In the genomic region with DNA sequence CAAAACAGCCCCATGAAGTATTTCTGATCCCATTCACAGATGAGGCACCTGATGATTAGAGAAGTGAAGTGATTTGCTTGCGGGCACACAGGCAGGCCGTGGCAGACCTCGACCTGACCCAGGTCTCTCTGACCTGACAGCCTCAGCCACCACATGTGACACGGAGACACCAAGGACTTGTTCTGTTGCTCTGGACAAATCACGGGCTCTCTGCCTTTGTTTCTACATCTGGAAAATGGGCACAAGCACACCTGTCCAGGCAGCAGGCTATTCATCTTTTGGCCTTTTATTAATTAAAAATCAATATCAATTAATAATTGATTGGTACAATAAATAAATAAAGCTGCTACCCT, we compare ENCODE assay signal across 11 cellular contexts. TPM values are rescaled to one million over a fixed set of nuclear protein-coding genes. Genes with fewer than 3 reads are reported as not detected.
DNase-seq lines count a peak whose midpoint lies in the region; ATAC-seq, FAIRE-seq and TF ChIP-seq lines count a peak whose summit lies in the region.
"Had no signal": no experiment of that assay in that cellular context is flagged by ENCODE, and none has a peak within 500 bp of the region (broad histone marks: within the 10 kb centered on the region; RNA-seq: fewer than 3 reads in every experiment).

No MANE protein-coding gene starts in this region.

- no peaks in the 10 kb centered on the region for H3K9me3 Mint-ChIP-seq in H9
- H3K9me3 Mint-ChIP-seq in naive thymus-derived CD8-positive, alpha-beta T cell, result no peaks in the 10 kb centered on the region
- H3K9me3 Mint-ChIP-seq: GM23338 had no signal

- H3K27me3 ChIP-seq in BJ (ENCODE audit: control insufficient read depth, insufficient read depth, low read length), result no peaks in the 10 kb centered on the region
- H3K27me3 ChIP-seq in H9 (ENCODE audit: insufficient read depth, low read length), result no peaks in the 10 kb centered on the region; the same call in 1 of the 2 replicates
- no peaks in the 10 kb centered on the region for H3K27me3 ChIP-seq in GM12878 (replicated peaks in 1 of 2; ENCODE audit: control insufficient read depth in 2 of 2, insufficient read depth in 2 of 2, low read length in 1 of 2)
- H3K27me3 ChIP-seq in uterus, result no peaks in the 10 kb centered on the region

- TF ChIP-seq RAD21 in GM12878 (IDR thresholded peaks at IDR 0.05; ENCODE audit: insufficient read depth, low read depth, low read length), result no peak

- no peak overlapping the region for H3K18ac ChIP-seq in H9 (ENCODE audit: insufficient read length, low read depth, low read length)

- POLR2A ChIA-PET in BJ (lab: Charles Lee), result no interaction called here
- POLR2A ChIA-PET in GM12878 (lab: Charles Lee), result interaction anchor here (0.6 to 11.6 kb wide), 10 partner anchors 10 to 1780 kb away, joined by 4 to 203 read pairs (median 26); partner anchors contain the start of gene FMNL1
- POLR2A ChIA-PET in naive thymus-derived CD8-positive, alpha-beta T cell (lab: Charles Lee), result interaction anchor here (0.8 to 5.1 kb wide), 8 partner anchors 10 to 164 kb away, joined by 3 to 115 read pairs (median 8); partner anchors contain the start of genes FMNL1 and HEXIM1

- H3K23ac ChIP-seq in H9 (ENCODE audit: insufficient read length, low read depth, low read length), result no peak overlapping the region

- H3K36me3 ChIP-seq in BJ (ENCODE audit: control insufficient read depth, insufficient read depth, low read length), result peaks cover 8% of the 10 kb centered on the region
- peaks cover 4 to 14% of the 10 kb centered on the region in 2 experiments for H3K36me3 ChIP-seq in GM12878 (ENCODE audit: control insufficient read depth in 2 of 2, insufficient read depth in 2 of 2, low read length in 1 of 2)
- no peaks in the 10 kb centered on the region for H3K36me3 ChIP-seq in uterus

- no peak overlapping the region for H4K8ac ChIP-seq in H9 (replicated peaks; ENCODE audit: insufficient read length, low read depth, low read length)

- no peak overlapping the region for H2BK120ac ChIP-seq in H9 (ENCODE audit: low read depth, low read length, poor library complexity, severe bottlenecking)

- H3K9me3 ChIP-seq in H9 (ENCODE audit: control insufficient read depth, low read depth, low read length) (no peaks in the 10 kb centered on the region), GM12878 (replicated peaks; ENCODE audit: control insufficient read depth, insufficient read depth, low read length) (no peaks in the 10 kb centered on the region), uterus (no peaks in the 10 kb centered on the region)

- peak overlapping the region; percentile 19; the same call in 1 of the 2 replicates for H2BK15ac ChIP-seq in H9 (ENCODE audit: low read depth, low read length)

- RAD21 ChIA-PET in GM12878 (lab: Charles Lee; ENCODE audit: unreplicated experiment), result interaction anchor here (0.9 to 9.6 kb wide), 9 partner anchors 10 to 91 kb away, joined by 4 to 216 read pairs (median 22); no protein-coding TSS in a partner anchor

- H2AK5ac ChIP-seq in H9 (ENCODE audit: insufficient read length, low read length), result no peak overlapping the region

- WGBS in H9 (ENCODE audit: extremely low coverage, insufficient read length, low lambda C conversion rate), result no CpG with 5 or more reads among the region's 5 CpGs
- WGBS in GM12878 (ENCODE audit: insufficient coverage, insufficient replicate concordance, low lambda C conversion rate, missing lambda C conversion rate), result 2% methylated on average over 5 of the region's 5 CpGs

- H3T11ph ChIP-seq in H9 (ENCODE audit: low read length), result no peak overlapping the region

- TF ChIP-seq POLR2A in GM12878 (IDR thresholded peaks at IDR 0.05; ENCODE audit: low read depth, low read length), result peak; percentile 39; the same call in 1 of the 2 replicates
- no peak for TF ChIP-seq POLR2A in uterus (IDR thresholded peaks at IDR 0.05)

- H3K4me1 ChIP-seq in H9 (ENCODE audit: insufficient read depth, low read length), result peaks cover 3% of the 10 kb centered on the region; the same call in 1 of the 2 replicates
- H3K4me1 ChIP-seq in GM12878 (ENCODE audit: control insufficient read depth, insufficient read depth, low read length), result peaks cover 53% of the 10 kb centered on the region
- H3K4me1 ChIP-seq in uterus, result peaks cover 10 to 20% of the 10 kb centered on the region in 2 donors

- peaks cover 11% of the 10 kb centered on the region for H3K23me2 ChIP-seq in H9 (ENCODE audit: insufficient read length, low read depth, low read length, poor library complexity, severe bottlenecking)

- no peak overlapping the region for H4K5ac ChIP-seq in H9 (ENCODE audit: insufficient read length, low read depth, low read length)

- TF ChIP-seq CTCF in BJ (IDR thresholded peaks at IDR 0.05; ENCODE audit: insufficient read depth, low read depth, low read length), result no peak
- no peak for TF ChIP-seq CTCF in H9 (conservative IDR thresholded peaks at IDR 0.05)
- no peak for TF ChIP-seq CTCF in GM12878 (IDR thresholded peaks at IDR 0.05 in 2 of 3, conservative IDR thresholded peaks at IDR 0.05 in 1 of 3; ENCODE audit: control insufficient read depth in 2 of 3, extremely low read depth in 1 of 3, insufficient read depth in 1 of 3, low read depth in 3 of 3, low read length in 3 of 3)
- no peak for TF ChIP-seq CTCF in uterus (IDR thresholded peaks at IDR 0.05)

- H3K79me2 ChIP-seq in H9 (ENCODE audit: insufficient read depth, low read length) (peaks cover 9% of the 10 kb centered on the region; the same call in 1 of the 2 replicates), GM12878 (ENCODE audit: control insufficient read depth, insufficient read depth, low read length) (peaks cover 83% of the 10 kb centered on the region)

- H3K4ac ChIP-seq in H9 (ENCODE audit: low read depth, low read length), result no peak overlapping the region

- H4K20me1 ChIP-seq in H9 (ENCODE audit: control insufficient read depth, insufficient read depth, insufficient read length) (no peaks in the 10 kb centered on the region), GM12878 (ENCODE audit: control insufficient read depth, insufficient read depth) (no peaks in the 10 kb centered on the region)

- H3K27ac ChIP-seq in H9 (ENCODE audit: insufficient read length, low read depth, low read length), result no peak overlapping the region
- peak overlapping the region; percentile 91 for H3K27ac ChIP-seq in GM12878 (ENCODE audit: control insufficient read depth, insufficient read depth)
- H3K27ac ChIP-seq in uterus, result peak overlapping the region in 1 of 2 donors; percentile 95

- no peaks in the 10 kb centered on the region for H3K79me1 ChIP-seq in H9 (ENCODE audit: insufficient read depth, low read depth, low read length, poor library complexity, severe bottlenecking)

- ATAC-seq in GM12878, result no peak
- ATAC-seq in naive thymus-derived CD8-positive, alpha-beta T cell, result no peak
- ATAC-seq: GM23338 had no signal

- no peak overlapping the region for H3K56ac ChIP-seq in H9 (ENCODE audit: insufficient read length, low read depth, low read length)

- peaks cover 0 to 6% (median 0%) of the 10 kb centered on the region in 3 experiments; a peak in 2 of 7 replicates for H3K36me3 Mint-ChIP-seq in H9 (ENCODE audit: insufficient read depth in 1 of 3, low read depth in 3 of 3)
- H3K36me3 Mint-ChIP-seq in naive thymus-derived CD8-positive, alpha-beta T cell, result peaks cover 0 to 22% (median 0%) of the 10 kb centered on the region in 3 donors

- peaks cover 32 to 37% of the 10 kb centered on the region in 2 experiments for H3K4me1 Mint-ChIP-seq in H9
- H3K4me1 Mint-ChIP-seq in naive thymus-derived CD8-positive, alpha-beta T cell, result peaks cover 47 to 87% (median 79%) of the 10 kb centered on the region in 4 donors

- no peak overlapping the region for H4K91ac ChIP-seq in H9 (ENCODE audit: insufficient read length, low read depth, low read length)

- no peak overlapping the region for H3K4me3 Mint-ChIP-seq in H9
- peak overlapping the region; percentile 76 to 96 (median 92) for H3K4me3 Mint-ChIP-seq in naive thymus-derived CD8-positive, alpha-beta T cell
- H3K4me3 Mint-ChIP-seq: GM23338 had no signal

- H2BK20ac ChIP-seq in H9 (ENCODE audit: low read depth, low read length, poor library complexity, severe bottlenecking), result no peak overlapping the region

- intact Hi-C loops in GM12878 (cut with micrococcal nuclease; ENCODE audit: unreplicated experiment) (no loop called here), uterus (cut with DNase I; ENCODE audit: low total_unique reads) (no loop called here)

- in situ Hi-C loops in GM12878 (cut with MboI), result no loop called here
- in situ Hi-C loops in G401 (cut with HindIII; ENCODE audit: low sequenced_read_pairs), result loop anchor here (5.0 kb wide), 1 partner anchor 66 kb away; no protein-coding TSS in a partner anchor

- peaks cover 3% of the 10 kb centered on the region; the same call in 1 of the 2 replicates for H3K27me3 Mint-ChIP-seq in H9 (ENCODE audit: low read depth)
- H3K27me3 Mint-ChIP-seq in naive thymus-derived CD8-positive, alpha-beta T cell, result peaks cover 0 to 4% (median 0%) of the 10 kb centered on the region in 5 donors

- no peak overlapping the region for H2BK12ac ChIP-seq in H9 (ENCODE audit: insufficient read length, low read depth, low read length)

- H2AFZ ChIP-seq in H9 (ENCODE audit: low read length) (no peak overlapping the region), GM12878 (ENCODE audit: control insufficient read depth, low read depth, low read length) (no peak overlapping the region)
- H2AFZ ChIP-seq: GM23338 had no signal

- TF ChIP-seq EP300 in GM12878 (IDR thresholded peaks at IDR 0.05; ENCODE audit: borderline replicate concordance in 1 of 2, control insufficient read depth in 1 of 2, low read depth in 2 of 2, low read length in 2 of 2), result no peak

- H3K4me2 ChIP-seq in H9 (ENCODE audit: insufficient read depth, insufficient read length, low read length), result no peak overlapping the region
- H3K4me2 ChIP-seq in GM12878 (ENCODE audit: control insufficient read depth, insufficient read depth), result peak overlapping the region; percentile 80
- H3K4me2 ChIP-seq: GM23338 had no signal

- DNase-seq in BJ (ENCODE audit: low read depth), result no peak
- no peak for DNase-seq in H9
- DNase-seq in GM12878 (ENCODE audit: low read depth, low spot score), result no peak
- no peak for DNase-seq in naive thymus-derived CD8-positive, alpha-beta T cell
- no peak for DNase-seq in COLO829 (ENCODE audit: low spot score)
- DNase-seq in uterus, result no peak
- DNase-seq in G401 (ENCODE audit: low spot score), result no peak
- no peak for DNase-seq in HPDE6-E6E7 (ENCODE audit: extremely low spot score)
- DNase-seq: anterior cingulate cortex, GF-D8 had no signal

- SMC1A ChIA-PET in GM12878 (lab: Charles Lee; ENCODE audit: uncharacterized antibody, unreplicated experiment), result interaction anchor here (1.1 to 17.3 kb wide), 15 partner anchors 13 to 94 kb away, joined by 3 to 171 read pairs (median 13); no protein-coding TSS in a partner anchor

- H3K4me3 ChIP-seq in BJ (ENCODE audit: low read depth, low read length), result peak overlapping the region; percentile 10; the same call in 1 of the 2 replicates
- peak overlapping the region; percentile 57 for H3K4me3 ChIP-seq in GM12878
- no peak overlapping the region for H3K4me3 ChIP-seq in uterus
- H3K4me3 ChIP-seq: GM23338 had no signal

- CTCF ChIA-PET in BJ (lab: Yijun Ruan, JAX) (interaction anchor here (1.0 to 4.0 kb wide), 5 partner anchors 36 to 82 kb away, joined by 3 to 25 read pairs (median 4); no protein-coding TSS in a partner anchor), GM12878 (lab: Yijun Ruan, JAX) (interaction anchor here (0.6 to 13.2 kb wide), 13 partner anchors 12 to 95 kb away, joined by 3 to 194 read pairs (median 4); no protein-coding TSS in a partner anchor)

- no peak overlapping the region for H3K27ac Mint-ChIP-seq in H9
- H3K27ac Mint-ChIP-seq in naive thymus-derived CD8-positive, alpha-beta T cell, result peak overlapping the region; percentile 91 to 100 (median 98)
- H3K27ac Mint-ChIP-seq: GM23338 had no signal

- no TSS peak for BruUV-seq in GM12878 (replicated peaks; lab: Mats Ljungman, UMichigan)

- FAIRE-seq in GM12878 (lab: Jason Lieb, UNC), result no peak

- H3K9ac ChIP-seq in H9 (ENCODE audit: extremely low read depth, insufficient read length, low read length) (no peak overlapping the region), GM12878 (ENCODE audit: control insufficient read depth, insufficient read depth, low read length) (peak overlapping the region; percentile 95)

- H2BK5ac ChIP-seq in H9 (ENCODE audit: insufficient read length, low read length), result no peak overlapping the region

- H3K14ac ChIP-seq in H9 (ENCODE audit: insufficient read depth, low read length), result no peak overlapping the region

RNA-seq across cellular contexts. Expression of gene MAP3K14, which starts 3.4 kb away (rescaled TPM):
- polyA plus RNA-seq in BJ (2011; rRNA removed) (4.5 and 6.5 TPM in 2 replicates), GM12878 (2011; rRNA removed) (4.8 and 12.4 TPM in 2 replicates), GM12878 (2014; fragmentation: Illumina TruSeq; extraction: Trizol) (6.7 and 18.2 TPM in 2 replicates), GM12878 (2014; fragmentation: Nextera tagmentation; extraction: Ambion mirVana) (1 to 10 TPM; 2.1 to 4.5 TPM), GM12878 (2014; rRNA removed) (23.9 and 24.4 TPM in 2 replicates), GM12878 (2016; fragmentation: Nextera tagmentation; extraction: Ambion mirVana) (10 to 100 TPM; 23.2 to 25.1 TPM)
- 4.0 and 5.9 TPM in 2 replicates for polyA minus RNA-seq in BJ (2011; rRNA and poly(A)+ RNA removed)
- total RNA-seq in H9 (2021) (7.6 and 7.8 TPM in 2 replicates), GM12878 (2014; rRNA removed) (18.0 and 21.2 TPM in 2 replicates), GM12878 (2014; rRNA removed; fragmentation: Illumina TruSeq; extraction: Trizol) (7.5 and 9.3 TPM in 2 replicates), GM12878 (2021) (33.3 and 35.9 TPM in 2 replicates), uterus (10 to 100 TPM in 1 of 4 donors, 1 to 10 TPM in 3; 1.0 to 22.1 (median 4.9) TPM)
- total RNA-seq in GM12878 (2013; cell fraction: nucleolus; rRNA removed), result 26.9 and 29.0 TPM in 2 replicates
- 7.5 TPM for polyA plus RNA-seq in GM12878 (2011; ENCODE audit: low read depth)
- polyA plus RNA-seq in GM12878 (2011; cell fraction: cytosol; rRNA removed), result 16.6 and 19.6 TPM in 2 replicates
- polyA plus RNA-seq in GM12878 (2011; cell fraction: nucleus; rRNA removed), result 24.6 and 35.3 TPM in 2 replicates
- polyA plus RNA-seq in GM12878 (2012), result 17.1 and 17.4 TPM in 2 replicates
- polyA minus RNA-seq in GM12878 (2011; rRNA and poly(A)+ RNA removed), result 9.2 and 17.2 TPM in 2 replicates
- polyA minus RNA-seq in GM12878 (2011; cell fraction: cytosol; rRNA and poly(A)+ RNA removed), result 6.3 and 8.7 TPM in 2 replicates
- polyA minus RNA-seq in GM12878 (2011; cell fraction: nucleus; rRNA and poly(A)+ RNA removed), result 5.9 and 10.3 TPM in 2 replicates
- 10 to 100 TPM; 37.6 to 37.8 TPM for total RNA-seq in naive thymus-derived CD8-positive, alpha-beta T cell
- polyA plus RNA-seq in naive thymus-derived CD8-positive, alpha-beta T cell, result 1 to 10 TPM in 2 of 3 donors, under 1 TPM in 1; 0.73 to 7.2 (median 1.8) TPM
- total RNA-seq in G401 (2014; rRNA removed; shearing (Covaris generic)), result 17.5 and 17.8 TPM in 2 replicates

RNA-seq across cellular contexts. Expression of gene SPATA32, which starts 51.5 kb away (rescaled TPM):
- polyA plus RNA-seq in BJ (2011; rRNA removed) (not detected in 2 replicates), GM12878 (2011; rRNA removed) (0.03 TPM in 1 of 2 replicates, not detected in the other), GM12878 (2014; fragmentation: Illumina TruSeq; extraction: Trizol) (not detected in 2 replicates), GM12878 (2014; fragmentation: Nextera tagmentation; extraction: Ambion mirVana) (under 1 TPM; 0.11 to 0.13 TPM), GM12878 (2014; rRNA removed) (0.06 TPM in 1 of 2 replicates, not detected in the other), GM12878 (2016; fragmentation: Nextera tagmentation; extraction: Ambion mirVana) (under 1 TPM in 1 of 2 experiments, not detected in 1; 0.35 TPM)
- not detected in 2 replicates for polyA minus RNA-seq in BJ (2011; rRNA and poly(A)+ RNA removed)
- total RNA-seq in H9 (2021) (0.42 and 0.81 TPM in 2 replicates), GM12878 (2014; rRNA removed) (0.11 TPM in 1 of 2 replicates, not detected in the other), GM12878 (2014; rRNA removed; fragmentation: Illumina TruSeq; extraction: Trizol) (not detected in 2 replicates), GM12878 (2021) (0.13 and 0.21 TPM in 2 replicates), uterus (not detected)
- total RNA-seq in GM12878 (2013; cell fraction: nucleolus; rRNA removed), result 0.24 TPM in 1 of 2 replicates, not detected in the other
- 0.24 TPM for polyA plus RNA-seq in GM12878 (2011; ENCODE audit: low read depth)
- not detected in 2 replicates for polyA plus RNA-seq in GM12878 (2011; cell fraction: cytosol; rRNA removed)
- polyA plus RNA-seq in GM12878 (2011; cell fraction: nucleus; rRNA removed), result 0.06 and 0.10 TPM in 2 replicates
- 0.29 and 0.32 TPM in 2 replicates for polyA plus RNA-seq in GM12878 (2012)
- polyA minus RNA-seq in GM12878 (2011; rRNA and poly(A)+ RNA removed), result not detected in 2 replicates
- not detected in 2 replicates for polyA minus RNA-seq in GM12878 (2011; cell fraction: cytosol; rRNA and poly(A)+ RNA removed)
- not detected in 2 replicates for polyA minus RNA-seq in GM12878 (2011; cell fraction: nucleus; rRNA and poly(A)+ RNA removed)
- under 1 TPM; 0.47 to 0.75 TPM for total RNA-seq in naive thymus-derived CD8-positive, alpha-beta T cell
- polyA plus RNA-seq in naive thymus-derived CD8-positive, alpha-beta T cell, result under 1 TPM; 0.30 to 0.81 (median 0.44) TPM
- not detected in 2 replicates for total RNA-seq in G401 (2014; rRNA removed; shearing (Covaris generic))
- total RNA-seq: GM23338 had no signal
- polyA plus RNA-seq: GM23338 had no signal

Comparison
In these comparisons a context has a peak if more than half of its experiments do, and no peak if none do; other contexts are left out.
1. H3K4me3 ChIP-seq: peak in BJ (single experiment) and GM12878 (single experiment); none in uterus (0 of 2).
2. H3K27ac Mint-ChIP-seq: peak in naive thymus-derived CD8-positive, alpha-beta T cell (10 of 10); none in H9 (0 of 3).
3. H3K4me3 Mint-ChIP-seq: peak in naive thymus-derived CD8-positive, alpha-beta T cell (10 of 10); none in H9 (0 of 2).